In the genomic region with DNA sequence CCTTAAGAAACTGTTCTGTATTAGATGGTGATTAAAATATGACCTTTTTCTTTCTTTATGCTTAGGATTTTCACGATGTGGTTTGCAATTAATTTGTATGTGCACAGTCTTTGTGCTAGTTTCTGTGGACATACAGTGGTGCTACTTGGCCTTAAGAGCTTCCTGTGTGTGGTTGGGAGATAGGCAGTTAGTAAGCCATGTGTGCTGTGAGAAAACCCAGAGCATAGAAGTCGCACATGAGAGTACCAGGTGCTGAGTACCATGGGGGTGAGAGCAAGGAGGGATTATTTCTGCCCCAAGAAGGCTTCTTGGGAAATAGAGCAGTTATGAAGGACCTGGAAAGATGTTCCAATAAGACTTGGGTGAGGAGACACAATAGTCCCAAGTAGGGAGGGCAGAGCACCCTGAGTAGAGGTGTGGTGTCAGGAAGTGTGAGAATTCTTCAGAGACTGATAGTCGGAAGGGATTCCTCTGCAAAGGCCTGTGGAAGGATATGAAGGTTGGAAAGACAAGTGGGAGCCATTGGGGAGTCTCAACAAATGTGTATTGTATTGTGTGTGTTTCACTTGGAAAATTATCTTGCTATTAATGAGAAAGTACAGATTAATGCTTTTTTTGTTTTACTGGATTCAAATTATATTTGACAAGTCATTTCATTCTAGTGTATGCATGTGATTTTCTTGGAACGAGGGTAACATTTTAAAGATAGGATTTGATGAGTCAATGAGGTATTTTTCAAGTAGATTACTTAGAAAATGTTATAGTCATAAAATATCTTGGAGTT, we compare ENCODE assay signal across 8 cellular contexts.
DNase-seq lines count a peak whose midpoint lies in the region; ATAC-seq and TF ChIP-seq lines count a peak whose summit lies in the region.

No MANE protein-coding gene starts in this region.

- H3K9me3 Mint-ChIP-seq in HFFc6: peaks cover 22% of the 10 kb centered on the region

- peak overlapping the region; percentile 78 for H3K4me3 Mint-ChIP-seq in HFFc6

- peak overlapping the region; percentile 24 for H3K27ac ChIP-seq in fibroblast of lung (ENCODE audit: insufficient read depth, low read length)
- H3K27ac ChIP-seq in RWPE1: no peak overlapping the region

- H3K36me3 ChIP-seq in fibroblast of lung (ENCODE audit: control insufficient read depth, insufficient read depth, low read length): no peaks in the 10 kb centered on the region

- H4K20me1 ChIP-seq in fibroblast of lung (ENCODE audit: control insufficient read depth, extremely low read depth, insufficient read depth, low read length): no peaks in the 10 kb centered on the region

- peak overlapping the region; percentile 94 for H3K27ac Mint-ChIP-seq in HFFc6

- no peaks in the 10 kb centered on the region for H3K27me3 Mint-ChIP-seq in HFFc6 (ENCODE audit: insufficient read depth)

- H3K27me3 ChIP-seq in fibroblast of lung (ENCODE audit: control insufficient read depth, insufficient read depth, low read length): no peaks in the 10 kb centered on the region

- H3K36me3 Mint-ChIP-seq in HFFc6 (ENCODE audit: low read depth): peaks cover 21% of the 10 kb centered on the region

- H3K4me1 Mint-ChIP-seq in HFFc6 (ENCODE audit: low read depth): peaks cover 94% of the 10 kb centered on the region

- peaks cover 41% of the 10 kb centered on the region for H3K4me1 ChIP-seq in fibroblast of lung (ENCODE audit: control insufficient read depth, extremely low read depth, insufficient read depth, low read length)

- POLR2A ChIA-PET in RWPE1 (lab: Yijun Ruan, JAX; ENCODE audit: low non-redundant PET): no interaction called here

- H3K4me2 ChIP-seq in fibroblast of lung (ENCODE audit: extremely low read depth, insufficient read depth, low read length): no peak overlapping the region

- peaks cover 40% of the 10 kb centered on the region for H3K79me2 ChIP-seq in fibroblast of lung (ENCODE audit: control insufficient read depth, insufficient read depth, low read length)

- CTCF ChIA-PET in RWPE1 (lab: Yijun Ruan, JAX): no interaction called here

- H3K9me3 ChIP-seq in fibroblast of lung (ENCODE audit: control insufficient read depth, insufficient read depth, low read depth, low read length): no peaks in the 10 kb centered on the region

- peak; percentile 4 for DNase-seq in NK-92 treated with Interleukin-12 subunit alpha and Interleukin-12 subunit beta, amount 100 ng/mL, for 24 hours (lab: John Stamatoyannopoulos, UW)
- DNase-seq in NK-92 (lab: John Stamatoyannopoulos, UW; ENCODE audit: unreplicated experiment): no peak
- peak; percentile 55 for DNase-seq in HFFc6
- peak; percentile 40 for DNase-seq in NCI-H69 (lab: John Stamatoyannopoulos, UW)
- peak; percentile 39 to 79 for DNase-seq in fibroblast of lung (ENCODE audit: low read depth in 2 of 2)
- DNase-seq in NCI-H82 (lab: John Stamatoyannopoulos, UW): no peak
- no peak for DNase-seq in RWPE1 (ENCODE audit: low spot score)
- DNase-seq in omental fat pad (ENCODE audit: low spot score): no peak

- TF ChIP-seq CTCF in HFFc6 (IDR thresholded peaks at IDR 0.05) (no peak), fibroblast of lung (conservative IDR thresholded peaks at IDR 0.05 in 1 of 2, IDR thresholded peaks at IDR 0.05 in 1 of 2; ENCODE audit: low read depth in 1 of 2, low read length in 2 of 2) (no peak), RWPE1 (conservative IDR thresholded peaks at IDR 0.05; ENCODE audit: low read depth) (no peak), omental fat pad (IDR thresholded peaks at IDR 0.05) (no peak)

- no peak overlapping the region for H3K9ac ChIP-seq in fibroblast of lung (ENCODE audit: insufficient read depth, low read length)

- no peak overlapping the region for H2AFZ ChIP-seq in fibroblast of lung (ENCODE audit: low read length)

- no peak for ATAC-seq in omental fat pad (ENCODE audit: low FRiP score)

- no peak overlapping the region for H3K4me3 ChIP-seq in fibroblast of lung (replicated peaks in 1 of 4; ENCODE audit: control extremely low read depth in 1 of 4, insufficient read depth in 1 of 4, low read depth in 3 of 4, low read length in 4 of 4)

Comparison
In these comparisons a context has a peak if more than half of its experiments do, and no peak if none do; other contexts are left out.
1. DNase-seq: peak in NK-92 treated with Interleukin-12 subunit alpha and Interleukin-12 subunit beta, amount 100 ng/mL, for 24 hours (single experiment), HFFc6 (single experiment), NCI-H69 (single experiment) and fibroblast of lung (2 of 2); none in NK-92 (single experiment), NCI-H82 (single experiment), RWPE1 (single experiment) and omental fat pad (single experiment).